8 cellular contexts compared by ENCODE assay signal in the genomic region with DNA sequence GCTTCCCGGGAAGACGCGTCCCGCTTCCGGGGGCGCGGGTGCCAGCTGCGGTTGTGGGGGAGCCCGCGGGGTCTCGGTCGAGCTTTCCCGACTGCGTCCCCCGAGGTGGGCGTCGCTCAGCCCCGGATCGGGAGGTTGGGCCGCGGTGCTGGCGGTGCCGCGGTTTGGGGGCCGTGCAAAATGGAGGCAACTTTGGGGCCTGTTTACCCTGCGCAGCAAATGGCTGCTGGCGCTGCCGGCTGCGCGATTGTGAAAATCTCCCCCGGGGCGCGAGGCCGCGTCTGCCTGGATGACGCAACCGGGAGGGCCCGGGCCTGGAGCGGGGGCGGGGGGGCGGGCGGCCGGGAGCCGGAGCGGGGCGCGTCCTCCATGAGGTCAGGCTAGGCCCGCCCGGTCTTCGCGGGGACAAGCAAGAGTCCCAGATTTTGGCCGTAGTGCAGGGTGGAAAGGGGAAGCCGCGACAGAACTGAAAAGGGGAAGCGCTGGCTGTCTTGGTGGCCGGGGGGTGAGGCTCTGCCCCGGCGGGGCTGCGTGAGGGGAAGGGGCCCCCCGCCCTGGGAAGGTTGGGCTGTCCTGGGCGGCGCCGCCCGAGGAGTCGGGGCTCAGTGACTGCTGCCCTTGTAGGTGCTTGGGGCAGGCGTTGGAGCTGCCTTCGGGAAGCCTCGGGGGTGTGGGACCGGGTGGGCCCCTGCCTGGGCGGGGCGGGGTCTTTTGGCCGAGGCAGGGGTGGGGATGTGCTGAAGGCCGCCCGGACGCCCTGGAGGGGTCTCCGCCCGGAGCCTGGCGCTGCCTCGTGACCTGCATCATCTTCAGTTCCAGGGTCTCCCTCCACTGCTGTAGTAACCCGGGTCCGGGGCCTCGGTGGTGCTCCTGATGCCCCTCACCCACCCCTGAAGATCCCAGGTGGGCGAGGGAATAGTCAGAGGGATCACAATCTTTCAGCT. TPM values are rescaled to one million over a fixed set of nuclear protein-coding genes. Genes with fewer than 3 reads are reported as not detected.
DNase-seq lines count a peak whose midpoint lies in the region; ATAC-seq and TF ChIP-seq lines count a peak whose summit lies in the region.

No MANE protein-coding gene starts in this region.

- no peaks in the 10 kb centered on the region for H3K9me3 Mint-ChIP-seq in activated CD4-positive, alpha-beta T cell treated with anti-CD3 and anti-CD28 coated beads, Interleukin-2, amount 10 ng/mL, durations not matched to agents 7 days and 5 days

- peaks cover 25% of the 10 kb centered on the region for H3K36me3 Mint-ChIP-seq in activated CD4-positive, alpha-beta T cell treated with anti-CD3 and anti-CD28 coated beads, Interleukin-2, amount 10 ng/mL, durations not matched to agents 7 days and 5 days (ENCODE audit: low read depth)

- POLR2A ChIA-PET in activated CD4-positive, alpha-beta T cell treated with anti-CD3 and anti-CD28 coated beads, Interleukin-2, amount 10 ng/mL, durations not matched to agents 7 days and 5 days (lab: Charles Lee): no interaction called here

- no peaks in the 10 kb centered on the region for H3K27me3 Mint-ChIP-seq in activated CD4-positive, alpha-beta T cell treated with anti-CD3 and anti-CD28 coated beads, Interleukin-2, amount 10 ng/mL, durations not matched to agents 7 days and 5 days

- H3K27ac ChIP-seq in cingulate gyrus (ENCODE audit: low read depth, low read length) (peak overlapping the region; percentile 97), layer of hippocampus (ENCODE audit: low read depth, low read length) (peak overlapping the region; percentile 98)

- CTCF ChIA-PET in activated CD4-positive, alpha-beta T cell treated with anti-CD3 and anti-CD28 coated beads, Interleukin-2, amount 10 ng/mL, durations not matched to agents 7 days and 5 days (lab: Charles Lee): interaction anchor here (0.8 to 1.8 kb wide), 6 partner anchors 9 to 41 kb away, joined by 3 to 5 read pairs (median 3); a partner anchor contains a TSS

- H3K27ac Mint-ChIP-seq in activated CD4-positive, alpha-beta T cell treated with anti-CD3 and anti-CD28 coated beads, Interleukin-2, amount 10 ng/mL, durations not matched to agents 7 days and 5 days: peak overlapping the region; percentile 90

- H3K4me3 Mint-ChIP-seq in activated CD4-positive, alpha-beta T cell treated with anti-CD3 and anti-CD28 coated beads, Interleukin-2, amount 10 ng/mL, durations not matched to agents 7 days and 5 days: peak overlapping the region; percentile 85

- H3K4me3 ChIP-seq in NB4 (ENCODE audit: low read depth, low read length): peak overlapping the region; percentile 78

- H3K27me3 ChIP-seq in layer of hippocampus (ENCODE audit: control insufficient read depth, insufficient read depth, low read length): no peaks in the 10 kb centered on the region

- no peak for TF ChIP-seq CTCF in NB4 (IDR thresholded peaks at IDR 0.05; ENCODE audit: low read depth, low read length)

- H3K4me1 Mint-ChIP-seq in activated CD4-positive, alpha-beta T cell treated with anti-CD3 and anti-CD28 coated beads, Interleukin-2, amount 10 ng/mL, durations not matched to agents 7 days and 5 days: peaks cover 43% of the 10 kb centered on the region

- ATAC-seq in GM18511 (IDR thresholded peaks at IDR 0.05; ENCODE audit: unreplicated experiment) (no peak), HG02870 (IDR thresholded peaks at IDR 0.05; ENCODE audit: unreplicated experiment) (no peak)

- peak; percentile 12 for TF ChIP-seq POLR2A in NB4 (IDR thresholded peaks at IDR 0.05; ENCODE audit: extremely low read depth, insufficient read length)

- peak; percentile 96 for DNase-seq in GM03348 (ENCODE audit: low spot score)
- peak; percentile 94 for DNase-seq in NB4 (ENCODE audit: low read depth)
- peak; percentile 70 for DNase-seq in activated CD4-positive, alpha-beta T cell treated with anti-CD3 and anti-CD28 coated beads, Interleukin-2, amount 10 ng/mL, durations not matched to agents 7 days and 5 days
- peak in 2 of 3 donors; percentile 68 to 70 for DNase-seq in stimulated activated CD4-positive, alpha-beta T cell treated with anti-CD3 and anti-CD28 coated beads, Interleukin-12 subunit alpha, Interleukin-12 subunit beta, amount 100 ng/mL, for 48 hours (ENCODE audit: low read depth in 2 of 3, low spot score in 1 of 3)

RNA-seq across cellular contexts. Expression of a gene that starts 11.1 kb away (rescaled TPM):
- under 1 TPM; 0.17 to 0.25 TPM for total RNA-seq in activated CD4-positive, alpha-beta T cell treated with anti-CD3 and anti-CD28 coated beads, Interleukin-2, amount 10 ng/mL, durations not matched to agents 7 days and 5 days

RNA-seq across cellular contexts. Expression of a gene that starts 14.6 kb away (rescaled TPM):
- total RNA-seq in activated CD4-positive, alpha-beta T cell treated with anti-CD3 and anti-CD28 coated beads, Interleukin-2, amount 10 ng/mL, durations not matched to agents 7 days and 5 days: under 1 TPM in 1 of 2 experiments, not detected in 1; 0.27 TPM

RNA-seq across cellular contexts. Expression of a gene that starts 21.7 kb away (rescaled TPM):
- 1 to 10 TPM; 5.2 to 9.2 TPM for total RNA-seq in activated CD4-positive, alpha-beta T cell treated with anti-CD3 and anti-CD28 coated beads, Interleukin-2, amount 10 ng/mL, durations not matched to agents 7 days and 5 days

RNA-seq across cellular contexts. Expression of a gene that starts 34.2 kb away (rescaled TPM):
- 100 to 1,000 TPM; 142 to 151 TPM for total RNA-seq in activated CD4-positive, alpha-beta T cell treated with anti-CD3 and anti-CD28 coated beads, Interleukin-2, amount 10 ng/mL, durations not matched to agents 7 days and 5 days

RNA-seq across cellular contexts. Expression of a gene that starts 34.7 kb away (rescaled TPM):
- total RNA-seq in activated CD4-positive, alpha-beta T cell treated with anti-CD3 and anti-CD28 coated beads, Interleukin-2, amount 10 ng/mL, durations not matched to agents 7 days and 5 days: 10 to 100 TPM; 56.2 to 71.9 TPM
